In genomic region chr20:34978092-34978744, GRCh38 we compare ENCODE assay signal across 13 cellular contexts. TPM values are rescaled to one million over a fixed set of nuclear protein-coding genes. Genes with fewer than 3 reads are reported as not detected.
DNase-seq lines count a peak whose midpoint lies in the region; ATAC-seq and TF ChIP-seq lines count a peak whose summit lies in the region.
"Had no signal": no experiment of that assay in that cellular context is flagged by ENCODE, and none has a peak within 500 bp of the region (broad histone marks: within the 10 kb centered on the region; RNA-seq: fewer than 3 reads in every experiment).

No MANE protein-coding gene starts in this region.

- DNase-seq in dorsolateral prefrontal cortex (no peak), left cardiac atrium (peak; percentile 30), neuronal stem cell (ENCODE audit: low spot score) (no peak), NCI-H526 (lab: John Stamatoyannopoulos, UW) (no peak), NCI-H2171 treated with DMSO at 0.1 percent for 48 hours (lab: John Stamatoyannopoulos, UW) (no peak), NAMALWA (ENCODE audit: low spot score) (no peak), RWPE1 (ENCODE audit: low spot score) (no peak)
- DNase-seq: NCI-H1436, NCI-H2227 treated with DMSO at 0.1 percent for 48 hours, NCI-H69, SHP77 treated with DMSO at 0.1 percent for 48 hours had no signal

- no peak overlapping the region for H2BK12ac ChIP-seq in neuronal stem cell (ENCODE audit: low read length)

- POLR2A ChIA-PET in RWPE1 (lab: Yijun Ruan, JAX; ENCODE audit: low non-redundant PET): no interaction called here

- no peaks in the 10 kb centered on the region for H3K9me3 ChIP-seq in BLaER1 treated with 17β-estradiol and CSF1 and Interleukin-3, amounts not matched to agents 10 nM and 100 nM (replicated peaks in 1 of 11)
- no peaks in the 10 kb centered on the region for H3K9me3 ChIP-seq in neuronal stem cell (replicated peaks in 1 of 2; ENCODE audit: control insufficient read depth in 2 of 2, insufficient read depth in 1 of 2, low read depth in 1 of 2, low read length in 2 of 2)

- CTCF ChIA-PET in RWPE1 (lab: Yijun Ruan, JAX): interaction anchor here (0.6 to 0.9 kb wide), 2 partner anchors 105 to 175 kb away, joined by 3 to 5 read pairs; partner anchors contain the start of gene GGT7

- H2BK5ac ChIP-seq in neuronal stem cell (ENCODE audit: low read length): no peak overlapping the region

- no peak overlapping the region for H3K4me3 ChIP-seq in BLaER1 treated with 17β-estradiol and CSF1 and Interleukin-3, amounts not matched to agents 10 nM and 100 nM
- no peak overlapping the region for H3K4me3 ChIP-seq in dorsolateral prefrontal cortex
- H3K4me3 ChIP-seq in neuronal stem cell (ENCODE audit: low read length in 2 of 2): no peak overlapping the region

- H3K4me1 ChIP-seq in BLaER1 treated with 17β-estradiol and CSF1 and Interleukin-3, amounts not matched to agents 10 nM and 100 nM: peaks cover 0 to 22% (median 16%) of the 10 kb centered on the region in 10 experiments; a peak in 16 of 20 replicates
- H3K4me1 ChIP-seq in neuronal stem cell (ENCODE audit: control insufficient read depth in 2 of 2, insufficient read depth in 1 of 2, low read depth in 1 of 2, low read length in 2 of 2): peaks cover 5 to 13% of the 10 kb centered on the region in 2 donors

- no peaks in the 10 kb centered on the region for H3K27me3 ChIP-seq in BLaER1 treated with 17β-estradiol and CSF1 and Interleukin-3, amounts not matched to agents 10 nM and 100 nM
- H3K27me3 ChIP-seq in dorsolateral prefrontal cortex (no peaks in the 10 kb centered on the region), neuronal stem cell (ENCODE audit: control insufficient read depth in 3 of 3, insufficient read depth in 3 of 3, low read depth in 1 of 3, low read length in 3 of 3) (no peaks in the 10 kb centered on the region)

- no peak overlapping the region for H4K8ac ChIP-seq in neuronal stem cell (ENCODE audit: low read depth, low read length)

- peak overlapping the region; percentile 76 for H3K18ac ChIP-seq in neuronal stem cell (ENCODE audit: low read length)

- H3K14ac ChIP-seq in neuronal stem cell (ENCODE audit: low read length): peak overlapping the region; percentile 31

- no peak overlapping the region for H3K9ac ChIP-seq in BLaER1 treated with 17β-estradiol and CSF1 and Interleukin-3, amounts not matched to agents 10 nM and 100 nM
- no peak overlapping the region for H3K9ac ChIP-seq in neuronal stem cell (ENCODE audit: low read depth, low read length, poor library complexity)

- intact Hi-C loops in dorsolateral prefrontal cortex (cut with DNase I) (no loop called here), left cardiac atrium (cut with DNase I) (no loop called here)

- H2AK5ac ChIP-seq in neuronal stem cell (ENCODE audit: low read depth, low read length): no peak overlapping the region

- H3K36me3 ChIP-seq in BLaER1 treated with 17β-estradiol and CSF1 and Interleukin-3, amounts not matched to agents 10 nM and 100 nM: no peaks in the 10 kb centered on the region
- H3K36me3 ChIP-seq in neuronal stem cell (replicated peaks in 1 of 2; ENCODE audit: control insufficient read depth in 2 of 2, insufficient read depth in 2 of 2, low read length in 2 of 2): no peaks in the 10 kb centered on the region

- peak overlapping the region; percentile 85 for H4K91ac ChIP-seq in neuronal stem cell (ENCODE audit: low read depth, low read length, poor library complexity)

- no peak overlapping the region for H3K27ac ChIP-seq in BLaER1 treated with 17β-estradiol and CSF1 and Interleukin-3, amounts not matched to agents 10 nM and 100 nM
- H3K27ac ChIP-seq in dorsolateral prefrontal cortex (peak overlapping the region in 34 of 59 donors; percentile 5 to 77 (median 42)), neuronal stem cell (replicated peaks; ENCODE audit: low read length) (no peak overlapping the region), RWPE1 (no peak overlapping the region)

- no peaks in the 10 kb centered on the region for H4K20me1 ChIP-seq in BLaER1 treated with 17β-estradiol and CSF1 and Interleukin-3, amounts not matched to agents 10 nM and 100 nM

- H3K23ac ChIP-seq in neuronal stem cell (ENCODE audit: low read depth, low read length, poor library complexity): no peak overlapping the region

- H2BK15ac ChIP-seq in neuronal stem cell (ENCODE audit: low read length): no peak overlapping the region

- H3K79me1 ChIP-seq in neuronal stem cell (ENCODE audit: low read depth, low read length): no peaks in the 10 kb centered on the region

- peak; percentile 61 to 63 for ATAC-seq in left cardiac atrium

- H3K4ac ChIP-seq in neuronal stem cell (ENCODE audit: low read length): no peak overlapping the region

- WGBS in neuronal stem cell (ENCODE audit: extremely low coverage in 2 of 2, insufficient read length in 2 of 2, insufficient replicate concordance in 1 of 2), 2 donors: no CpG with 5 or more reads among the region's 10 CpGs

- peak overlapping the region; percentile 87 for H2BK120ac ChIP-seq in neuronal stem cell (ENCODE audit: low read depth, low read length)

- H3K4me2 ChIP-seq in BLaER1 treated with 17β-estradiol and CSF1 and Interleukin-3, amounts not matched to agents 10 nM and 100 nM: peak overlapping the region in 8 of 11 experiments; percentile 20 to 59 (median 46); a peak in 12 of 22 replicates
- H3K4me2 ChIP-seq in neuronal stem cell (ENCODE audit: insufficient read depth, low read length, poor library complexity, severe bottlenecking): no peak overlapping the region

- no peak for TF ChIP-seq CTCF in dorsolateral prefrontal cortex (IDR thresholded peaks at IDR 0.05 in 54 of 56, conservative IDR thresholded peaks at IDR 0.05 in 2 of 56; ENCODE audit: low read depth in 1 of 56, partially characterized antibody in 56 of 56)
- TF ChIP-seq CTCF in RWPE1 (conservative IDR thresholded peaks at IDR 0.05; ENCODE audit: low read depth): no peak

- no peak overlapping the region for H2AFZ ChIP-seq in neuronal stem cell (ENCODE audit: low read length)

RNA-seq across cellular contexts. Expression of gene MYH7B, which starts 22.6 kb away (rescaled TPM):
- 10 to 100 TPM in 118 of 120 experiments, 1 to 10 TPM in 2; 8.0 to 38.2 (median 21.1) TPM for total RNA-seq in dorsolateral prefrontal cortex
- 10 to 100 TPM; 82.3 to 89.0 TPM for total RNA-seq in left cardiac atrium
- 0.35 TPM for polyA plus RNA-seq in neuronal stem cell (2013, experiment 1 of 2)
- polyA plus RNA-seq in neuronal stem cell (2013, experiment 2 of 2): 0.42 TPM
- polyA plus RNA-seq: CD14-positive monocyte had no signal

RNA-seq across cellular contexts. Expression of gene GSS, which starts 22.6 kb away (rescaled TPM):
- total RNA-seq in dorsolateral prefrontal cortex: 10 to 100 TPM; 16.3 to 49.2 (median 35.7) TPM
- 10 to 100 TPM; 20.1 to 27.2 TPM for total RNA-seq in left cardiac atrium
- polyA plus RNA-seq in neuronal stem cell (2013, experiment 1 of 2): 37.0 TPM
- 37.4 TPM for polyA plus RNA-seq in neuronal stem cell (2013, experiment 2 of 2)

Comparison
In these comparisons a context has a peak if more than half of its experiments do, and no peak if none do; other contexts are left out.
1. H3K27ac ChIP-seq: peak in dorsolateral prefrontal cortex (34 of 59); none in BLaER1 treated with 17β-estradiol and CSF1 and Interleukin-3, amounts not matched to agents 10 nM and 100 nM (0 of 11), neuronal stem cell (single experiment) and RWPE1 (single experiment).